8 cellular contexts compared by ENCODE assay signal in genomic region chr1:91020967-91021685, GRCh38. TPM values are rescaled to one million over a fixed set of nuclear protein-coding genes. Genes with fewer than 3 reads are reported as not detected.
DNase-seq lines count a peak whose midpoint lies in the region; ATAC-seq and TF ChIP-seq lines count a peak whose summit lies in the region.

No MANE protein-coding gene starts in this region.

- peak; percentile 37 for ATAC-seq in CD8-positive, alpha-beta T cell
- peak; percentile 38 for ATAC-seq in GM19397 (IDR thresholded peaks at IDR 0.05; ENCODE audit: unreplicated experiment)
- ATAC-seq in HG03558 (IDR thresholded peaks at IDR 0.05; ENCODE audit: extremely low read depth, unreplicated experiment): peak; percentile 22

- H3K4me1 Mint-ChIP-seq in CD8-positive, alpha-beta T cell (ENCODE audit: low read depth): peaks cover 67% of the 10 kb centered on the region

- no peaks in the 10 kb centered on the region for H4K20me1 ChIP-seq in OCI-LY1 (ENCODE audit: insufficient read depth, low read length)

- peak overlapping the region; percentile 97 for H3K4me3 Mint-ChIP-seq in CD8-positive, alpha-beta T cell

- CTCF ChIA-PET in CD8-positive, alpha-beta T cell (lab: Charles Lee): interaction anchor here (1.4 kb wide), 1 partner anchor 145 kb away, joined by 3 read pairs; no protein-coding TSS in a partner anchor

- peaks cover 28% of the 10 kb centered on the region for H3K36me3 Mint-ChIP-seq in CD8-positive, alpha-beta T cell

- H3K9ac ChIP-seq in OCI-LY1 (ENCODE audit: low read length) (peak overlapping the region; percentile 93), mucosa of rectum (ENCODE audit: low read depth in 1 of 2, low read length in 2 of 2) (peak overlapping the region; percentile 86 to 98)

- H3K4me1 ChIP-seq in CD8-positive, alpha-beta T cell (ENCODE audit: insufficient read depth, low read length): peaks cover 56% of the 10 kb centered on the region
- peaks cover 56% of the 10 kb centered on the region for H3K4me1 ChIP-seq in OCI-LY1 (ENCODE audit: insufficient read depth, low read length, severe bottlenecking)
- peaks cover 20 to 27% of the 10 kb centered on the region in 2 donors for H3K4me1 ChIP-seq in mucosa of rectum (ENCODE audit: control insufficient read depth in 2 of 2, insufficient read depth in 2 of 2, low read length in 2 of 2)

- no peaks in the 10 kb centered on the region for H3K27me3 ChIP-seq in CD8-positive, alpha-beta T cell (ENCODE audit: insufficient read depth, low read length)
- H3K27me3 ChIP-seq in OCI-LY1 (ENCODE audit: insufficient read depth, low read length) (no peaks in the 10 kb centered on the region), mucosa of rectum (ENCODE audit: control insufficient read depth in 2 of 2, insufficient read depth in 2 of 2, low read length in 2 of 2) (no peaks in the 10 kb centered on the region)

- POLR2A ChIA-PET in CD8-positive, alpha-beta T cell (lab: Charles Lee): interaction anchor here (1.0 to 1.3 kb wide), 2 partner anchors 12 to 33 kb away, joined by 3 to 4 read pairs; no protein-coding TSS in a partner anchor

- no peaks in the 10 kb centered on the region for H3K27me3 Mint-ChIP-seq in CD8-positive, alpha-beta T cell (ENCODE audit: low read depth)

- H3K27ac Mint-ChIP-seq in CD8-positive, alpha-beta T cell: peak overlapping the region; percentile 99

- no peaks in the 10 kb centered on the region for H3K9me3 ChIP-seq in CD8-positive, alpha-beta T cell (ENCODE audit: low read length)
- H3K9me3 ChIP-seq in OCI-LY1 (ENCODE audit: low read length) (no peaks in the 10 kb centered on the region), mucosa of rectum (ENCODE audit: control insufficient read depth in 2 of 2, low read length in 2 of 2) (no peaks in the 10 kb centered on the region)

- peak overlapping the region; percentile 79 for H3K4me2 ChIP-seq in OCI-LY1 (ENCODE audit: low read length)

- no peak for TF ChIP-seq CTCF in CD8-positive, alpha-beta T cell (IDR thresholded peaks at IDR 0.05)
- TF ChIP-seq CTCF in OCI-LY1 (IDR thresholded peaks at IDR 0.05; ENCODE audit: low read length) (no peak), epithelial cell of esophagus (IDR thresholded peaks at IDR 0.05; ENCODE audit: insufficient read depth, low read depth, low read length, missing control alignments) (no peak)

- H3K36me3 ChIP-seq in CD8-positive, alpha-beta T cell (ENCODE audit: insufficient read depth, low read length): no peaks in the 10 kb centered on the region
- peaks cover 24% of the 10 kb centered on the region; the same call in 1 of the 2 replicates for H3K36me3 ChIP-seq in OCI-LY1 (ENCODE audit: insufficient read depth, low read length)
- no peaks in the 10 kb centered on the region for H3K36me3 ChIP-seq in mucosa of rectum (ENCODE audit: control insufficient read depth in 2 of 2, insufficient read depth in 2 of 2, low read length in 2 of 2)

- peak in 6 of 7 experiments; percentile 30 to 74 (median 55) for DNase-seq in CD8-positive, alpha-beta T cell
- DNase-seq in activated T-cell treated with anti-CD3 and anti-CD28 coated beads for 24 hours (ENCODE audit: low read depth): peak; percentile 59
- peak; percentile 78 for DNase-seq in epithelial cell of esophagus (ENCODE audit: low read depth)
- DNase-seq in stimulated activated CD8-positive, alpha-beta memory T cell treated with anti-CD3 and anti-CD28 coated beads, Interleukin-4, amount 100 ng/mL, for 4 hours (ENCODE audit: low read depth in 2 of 2, low spot score in 1 of 2): peak; percentile 13 to 39

- intact Hi-C loops in CD8-positive, alpha-beta T cell (cut with DNase I, micrococcal nuclease): loop anchor here (5.0 to 10.0 kb wide), 12 partner anchors 169 to 1814 kb away; partner anchors contain the start of genes GLMN (in 2 of the 2), RPAP2 (in 2 of the 2), RPL5 (in 2 of the 2) and BTBD8 (in 1 of the 2)

- no peaks in the 10 kb centered on the region for H3K9me3 Mint-ChIP-seq in CD8-positive, alpha-beta T cell

- peak overlapping the region; percentile 75 for H3K4me3 ChIP-seq in CD8-positive, alpha-beta T cell (ENCODE audit: low read depth, low read length)
- H3K4me3 ChIP-seq in OCI-LY1 (ENCODE audit: low read depth, low read length, poor library complexity, severe bottlenecking) (peak overlapping the region; percentile 96), epithelial cell of esophagus (ENCODE audit: low read length) (peak overlapping the region; percentile 88), mucosa of rectum (ENCODE audit: low read length in 2 of 2) (peak overlapping the region; percentile 92 to 93)

- no peak overlapping the region for H2AFZ ChIP-seq in OCI-LY1 (ENCODE audit: low read length)

- H3F3A ChIP-seq in OCI-LY1 (ENCODE audit: insufficient read depth, low read length): no peaks in the 10 kb centered on the region

- H3K79me2 ChIP-seq in OCI-LY1 (ENCODE audit: insufficient read depth, low read length): peaks cover 48% of the 10 kb centered on the region

- H3K9me2 ChIP-seq in OCI-LY1 (ENCODE audit: low read depth, low read length): no peaks in the 10 kb centered on the region

- H3K27ac ChIP-seq in CD8-positive, alpha-beta T cell (ENCODE audit: low read depth, low read length): peak overlapping the region; percentile 99
- peak overlapping the region; percentile 94 for H3K27ac ChIP-seq in OCI-LY1 (ENCODE audit: low read depth, low read length, poor library complexity, severe bottlenecking)
- H3K27ac ChIP-seq in mucosa of rectum (ENCODE audit: low read depth in 2 of 2, low read length in 2 of 2): peak overlapping the region; percentile 99

RNA-seq across cellular contexts. Expression of gene ZNF644, which starts 0.7 kb away (rescaled TPM):
- total RNA-seq in CD8-positive, alpha-beta T cell: 100 to 1,000 TPM; 105 to 109 TPM

Comparison
In these comparisons a context has a peak if more than half of its experiments do, and no peak if none do; other contexts are left out.
1. Peak in every context shown above with its lines: DNase-seq, ATAC-seq, H3K4me3 ChIP-seq and H3K27ac ChIP-seq.
2. DNase-seq: peak in every context shown above with its lines; median percentile 78 in epithelial cell of esophagus; 59 in activated T-cell treated with anti-CD3 and anti-CD28 coated beads for 24 hours; 55 in CD8-positive, alpha-beta T cell; 26 in stimulated activated CD8-positive, alpha-beta memory T cell treated with anti-CD3 and anti-CD28 coated beads, Interleukin-4, amount 100 ng/mL, for 4 hours.